8 cellular contexts compared by ENCODE assay signal in genomic region chr11:110712643-110713468, GRCh38. TPM values are rescaled to one million over a fixed set of nuclear protein-coding genes. Genes with fewer than 3 reads are reported as not detected.
DNase-seq lines count a peak whose midpoint lies in the region; ATAC-seq and TF ChIP-seq lines count a peak whose summit lies in the region.

No MANE protein-coding gene starts in this region.

- H3K27ac ChIP-seq in CD4-positive, CD25-positive, alpha-beta regulatory T cell (ENCODE audit: insufficient read depth, low read length, poor library complexity, severe bottlenecking) = no peak overlapping the region
- H3K27ac ChIP-seq in HUES6 (ENCODE audit: low read depth, low read length) = no peak overlapping the region
- H3K27ac ChIP-seq in neural progenitor cell = no peak overlapping the region

- POLR2A ChIA-PET in activated CD4-positive, alpha-beta memory T cell treated with anti-CD3 and anti-CD28 coated beads, Interleukin-2, amount 10 ng/mL, durations not matched to agents 7 days and 5 days (lab: Charles Lee) = no interaction called here

- H3K4me1 Mint-ChIP-seq in CD4-positive, CD25-positive, alpha-beta regulatory T cell = peaks cover 0 to 22% (median 7%) of the 10 kb centered on the region in 4 donors
- peaks cover 12% of the 10 kb centered on the region for H3K4me1 Mint-ChIP-seq in activated CD4-positive, alpha-beta memory T cell treated with anti-CD3 and anti-CD28 coated beads, Interleukin-2, amount 10 ng/mL, durations not matched to agents 7 days and 5 days
- peaks cover 9% of the 10 kb centered on the region for H3K4me1 Mint-ChIP-seq in neural progenitor cell

- ATAC-seq in CD4-positive, CD25-positive, alpha-beta regulatory T cell (ENCODE audit: low read depth in 2 of 2) = peak; percentile 26 to 27
- ATAC-seq in GM19463 (IDR thresholded peaks at IDR 0.05; ENCODE audit: unreplicated experiment) (peak; percentile 19), HG03039 (IDR thresholded peaks at IDR 0.05; ENCODE audit: unreplicated experiment) (no peak)

- H3K36me3 Mint-ChIP-seq in CD4-positive, CD25-positive, alpha-beta regulatory T cell = no peaks in the 10 kb centered on the region
- no peaks in the 10 kb centered on the region for H3K36me3 Mint-ChIP-seq in activated CD4-positive, alpha-beta memory T cell treated with anti-CD3 and anti-CD28 coated beads, Interleukin-2, amount 10 ng/mL, durations not matched to agents 7 days and 5 days (ENCODE audit: low read depth)
- no peaks in the 10 kb centered on the region for H3K36me3 Mint-ChIP-seq in neural progenitor cell

- peaks cover 55% of the 10 kb centered on the region for H3K27me3 ChIP-seq in CD4-positive, CD25-positive, alpha-beta regulatory T cell (ENCODE audit: control insufficient read depth, insufficient read depth, low read length)
- H3K27me3 ChIP-seq in HUES6 (ENCODE audit: control insufficient read depth, insufficient read depth, low read length) (peaks cover 95% of the 10 kb centered on the region), neural progenitor cell (peaks cover 100% of the 10 kb centered on the region)

- H4K20me1 ChIP-seq in neural progenitor cell (ENCODE audit: low read depth) = peaks cover 14% of the 10 kb centered on the region

- peaks cover 0 to 7% (median 2%) of the 10 kb centered on the region in 7 donors for H3K9me3 Mint-ChIP-seq in CD4-positive, CD25-positive, alpha-beta regulatory T cell
- H3K9me3 Mint-ChIP-seq in activated CD4-positive, alpha-beta memory T cell treated with anti-CD3 and anti-CD28 coated beads, Interleukin-2, amount 10 ng/mL, durations not matched to agents 7 days and 5 days = no peaks in the 10 kb centered on the region
- H3K9me3 Mint-ChIP-seq in neural progenitor cell = no peaks in the 10 kb centered on the region

- TF ChIP-seq CTCF in neural progenitor cell (IDR thresholded peaks at IDR 0.05) = peak; percentile 11

- H3K79me2 ChIP-seq in neural progenitor cell (ENCODE audit: low read depth) = no peaks in the 10 kb centered on the region

- DNase-seq in CD4-positive, CD25-positive, alpha-beta regulatory T cell = no peak
- DNase-seq in activated CD4-positive, alpha-beta memory T cell treated with anti-CD3 and anti-CD28 coated beads, Interleukin-2, amount 10 ng/mL, durations not matched to agents 7 days and 5 days = no peak
- DNase-seq in globus pallidus (ENCODE audit: low spot score) (peak; percentile 40), neural progenitor cell (ENCODE audit: low spot score) (peak; percentile 55), NK-92 (lab: John Stamatoyannopoulos, UW; ENCODE audit: unreplicated experiment) (no peak)

- peaks cover 8% of the 10 kb centered on the region for H3F3A ChIP-seq in neural progenitor cell (ENCODE audit: low read depth)

- no peaks in the 10 kb centered on the region for H3K9me3 ChIP-seq in CD4-positive, CD25-positive, alpha-beta regulatory T cell (ENCODE audit: control insufficient read depth in 2 of 2, low read length in 2 of 2)
- no peaks in the 10 kb centered on the region for H3K9me3 ChIP-seq in HUES6 (ENCODE audit: control insufficient read depth, insufficient read depth, low read depth, low read length)
- no peaks in the 10 kb centered on the region for H3K9me3 ChIP-seq in neural progenitor cell (ENCODE audit: low read depth)

- peak overlapping the region; percentile 85 for H3K4me2 ChIP-seq in neural progenitor cell

- peak overlapping the region in 1 of 3 donors; percentile 86 for H3K27ac Mint-ChIP-seq in CD4-positive, CD25-positive, alpha-beta regulatory T cell
- no peak overlapping the region for H3K27ac Mint-ChIP-seq in activated CD4-positive, alpha-beta memory T cell treated with anti-CD3 and anti-CD28 coated beads, Interleukin-2, amount 10 ng/mL, durations not matched to agents 7 days and 5 days
- H3K27ac Mint-ChIP-seq in neural progenitor cell = no peak overlapping the region

- peak overlapping the region in 3 of 4 donors; percentile 16 to 50 (median 35) for H3K4me3 Mint-ChIP-seq in CD4-positive, CD25-positive, alpha-beta regulatory T cell
- H3K4me3 Mint-ChIP-seq in activated CD4-positive, alpha-beta memory T cell treated with anti-CD3 and anti-CD28 coated beads, Interleukin-2, amount 10 ng/mL, durations not matched to agents 7 days and 5 days = peak overlapping the region; percentile 24
- H3K4me3 Mint-ChIP-seq in neural progenitor cell = peak overlapping the region; percentile 87

- peaks cover 47% of the 10 kb centered on the region for H3K27me3 Mint-ChIP-seq in CD4-positive, CD25-positive, alpha-beta regulatory T cell
- H3K27me3 Mint-ChIP-seq in activated CD4-positive, alpha-beta memory T cell treated with anti-CD3 and anti-CD28 coated beads, Interleukin-2, amount 10 ng/mL, durations not matched to agents 7 days and 5 days = peaks cover 57% of the 10 kb centered on the region
- peaks cover 40% of the 10 kb centered on the region for H3K27me3 Mint-ChIP-seq in neural progenitor cell (ENCODE audit: insufficient read depth, low read depth)

- H2AFZ ChIP-seq in neural progenitor cell (replicated peaks) = peak overlapping the region; percentile 82

- CTCF ChIA-PET in activated CD4-positive, alpha-beta memory T cell treated with anti-CD3 and anti-CD28 coated beads, Interleukin-2, amount 10 ng/mL, durations not matched to agents 7 days and 5 days (lab: Charles Lee) = no interaction called here

- no peak overlapping the region for H3K4me3 ChIP-seq in CD4-positive, CD25-positive, alpha-beta regulatory T cell (ENCODE audit: low read depth, low read length)
- H3K4me3 ChIP-seq in HUES6 (ENCODE audit: low read depth, low read length) (peak overlapping the region; percentile 80), neural progenitor cell (peak overlapping the region; percentile 65)

- H3K36me3 ChIP-seq in CD4-positive, CD25-positive, alpha-beta regulatory T cell (ENCODE audit: control insufficient read depth, insufficient read depth, low read length) = no peaks in the 10 kb centered on the region
- H3K36me3 ChIP-seq in HUES6 (ENCODE audit: control insufficient read depth, insufficient read depth, low read length) (no peaks in the 10 kb centered on the region), neural progenitor cell (no peaks in the 10 kb centered on the region)

- H3K4me1 ChIP-seq in CD4-positive, CD25-positive, alpha-beta regulatory T cell (ENCODE audit: control insufficient read depth, insufficient read depth, low read length, poor library complexity, severe bottlenecking) = peaks cover 19% of the 10 kb centered on the region
- H3K4me1 ChIP-seq in HUES6 (ENCODE audit: control insufficient read depth, insufficient read depth, low read length) = peaks cover 11% of the 10 kb centered on the region; the same call in 1 of the 2 replicates
- no peaks in the 10 kb centered on the region for H3K4me1 ChIP-seq in neural progenitor cell

- no peak overlapping the region for H3K9ac ChIP-seq in HUES6 (ENCODE audit: low read length)
- no peak overlapping the region for H3K9ac ChIP-seq in neural progenitor cell

RNA-seq across cellular contexts. Expression of gene ARHGAP20, which starts 0.6 kb away (rescaled TPM):
- total RNA-seq in CD4-positive, CD25-positive, alpha-beta regulatory T cell = not detected
- not detected for polyA plus RNA-seq in CD4-positive, CD25-positive, alpha-beta regulatory T cell
- total RNA-seq in activated CD4-positive, alpha-beta memory T cell treated with anti-CD3 and anti-CD28 coated beads, Interleukin-2, amount 10 ng/mL, durations not matched to agents 7 days and 5 days = under 1 TPM in 1 of 2 experiments, not detected in 1; 0.05 TPM
- not detected in 2 replicates for total RNA-seq in neural progenitor cell (ENCODE audit: low replicate concordance)

Comparison
In these comparisons a context has a peak if more than half of its experiments do, and no peak if none do; other contexts are left out.
1. DNase-seq: peak in globus pallidus (single experiment) and neural progenitor cell (single experiment); none in CD4-positive, CD25-positive, alpha-beta regulatory T cell (0 of 3), activated CD4-positive, alpha-beta memory T cell treated with anti-CD3 and anti-CD28 coated beads, Interleukin-2, amount 10 ng/mL, durations not matched to agents 7 days and 5 days (single experiment) and NK-92 (single experiment).
2. H3K4me3 Mint-ChIP-seq: peak in every context shown above with its lines; median percentile 87 in neural progenitor cell; 35 in CD4-positive, CD25-positive, alpha-beta regulatory T cell; 24 in activated CD4-positive, alpha-beta memory T cell treated with anti-CD3 and anti-CD28 coated beads, Interleukin-2, amount 10 ng/mL, durations not matched to agents 7 days and 5 days.